Comparison of ENCODE assay signal across 34 cellular contexts in genomic region chr14:31492759-31493498, GRCh38. TPM values are rescaled to one million over a fixed set of nuclear protein-coding genes. Genes with fewer than 3 reads are reported as not detected.
DNase-seq lines count a peak whose midpoint lies in the region; ATAC-seq, FAIRE-seq and TF ChIP-seq lines count a peak whose summit lies in the region.
"Had no signal": no experiment of that assay in that cellular context is flagged by ENCODE, and none has a peak within 500 bp of the region (broad histone marks: within the 10 kb centered on the region; RNA-seq: fewer than 3 reads in every experiment).

No MANE protein-coding gene starts in this region.

- TF ChIP-seq RAD21 in HepG2 (CRISPR knock-in tag; IDR thresholded peaks at IDR 0.05), result no peak

- TF ChIP-seq EP300 in HepG2 (IDR thresholded peaks at IDR 0.05; ENCODE audit: low read depth in 2 of 2, low read length in 2 of 2), result no peak
- no peak for TF ChIP-seq EP300 in HepG2 (CRISPR knock-in tag; IDR thresholded peaks at IDR 0.05; ENCODE audit: borderline replicate concordance)
- no peak for TF ChIP-seq EP300 in transverse colon (IDR thresholded peaks at IDR 0.05; ENCODE audit: low read depth)

- intact Hi-C loops in HepG2 (cut with micrococcal nuclease; ENCODE audit: unreplicated experiment) (no loop called here), right lobe of liver (cut with DNase I) (no loop called here), PC-3 (cut with micrococcal nuclease) (no loop called here), transverse colon (cut with DNase I; ENCODE audit: low total_unique reads) (no loop called here), thyroid gland (cut with DNase I) (no loop called here)

- FAIRE-seq in HepG2 (lab: Jason Lieb, UNC), result no peak
- FAIRE-seq: A204.1, G401.6, TTC549 had no signal

- H2AFZ ChIP-seq in HepG2 (ENCODE audit: low read length) (no peak overlapping the region), PC-3 (ENCODE audit: low read length) (peak overlapping the region; percentile 65; the same call in 1 of the 2 replicates)

- H3K27ac ChIP-seq in HepG2 (ENCODE audit: extremely low read length, insufficient read depth, low read length) (no peak overlapping the region), right lobe of liver (no peak overlapping the region), PC-3 (ENCODE audit: low read length) (0 out of 2 replicates have a peak overlapping the region, but pooled peaks have one; percentile 9), transverse colon (no peak overlapping the region), thyroid gland (no peak overlapping the region), brain microvascular endothelial cell (no peak overlapping the region)
- H3K27ac ChIP-seq: dorsolateral prefrontal cortex, gastroesophageal sphincter, ovary had no signal

- POLR2A ChIA-PET in HepG2 (lab: Yijun Ruan, JAX), result no interaction called here
- POLR2A ChIA-PET in PC-3 (lab: Charles Lee; ENCODE audit: unreplicated experiment), result no interaction called here

- H3K9me3 ChIP-seq in HepG2 (ENCODE audit: low read length) (no peaks in the 10 kb centered on the region), right lobe of liver (no peaks in the 10 kb centered on the region), PC-3 (ENCODE audit: low read length) (no peaks in the 10 kb centered on the region), transverse colon (no peaks in the 10 kb centered on the region), thyroid gland (no peaks in the 10 kb centered on the region)
- H3K9me3 ChIP-seq: gastroesophageal sphincter had no signal

- H3K9ac ChIP-seq in HepG2 (ENCODE audit: insufficient read depth, low read depth, low read length) (no peak overlapping the region), PC-3 (ENCODE audit: low read length) (no peak overlapping the region; the same call in 1 of the 2 replicates)

- BruUV-seq in HepG2 (replicated peaks; lab: Mats Ljungman, UMichigan), result no TSS peak
- no TSS peak for BruUV-seq in PC-3 (replicated peaks; lab: Mats Ljungman, UMichigan)

- CTCF ChIA-PET in HepG2 (lab: Yijun Ruan, JAX; ENCODE audit: low intra/inter-chr PET ratio, low total read pairs), result no interaction called here
- CTCF ChIA-PET in PC-3 (lab: Charles Lee), result no interaction called here

- H3K4me1 ChIP-seq in HepG2 (ENCODE audit: insufficient read depth, low read length) (no peaks in the 10 kb centered on the region), right lobe of liver (no peaks in the 10 kb centered on the region), PC-3 (ENCODE audit: insufficient read depth, low read length) (no peaks in the 10 kb centered on the region), transverse colon (no peaks in the 10 kb centered on the region), thyroid gland (no peaks in the 10 kb centered on the region)
- H3K4me1 ChIP-seq: gastroesophageal sphincter had no signal

- no peaks in the 10 kb centered on the region; a peak in 1 of 5 replicates for H3K27me3 ChIP-seq in HepG2 (ENCODE audit: control insufficient read depth in 1 of 2, insufficient read depth in 2 of 2, low read length in 2 of 2)
- no peaks in the 10 kb centered on the region for H3K27me3 ChIP-seq in right lobe of liver
- H3K27me3 ChIP-seq in PC-3 (ENCODE audit: low read length), result no peaks in the 10 kb centered on the region
- no peaks in the 10 kb centered on the region for H3K27me3 ChIP-seq in transverse colon
- no peaks in the 10 kb centered on the region for H3K27me3 ChIP-seq in thyroid gland
- no peaks in the 10 kb centered on the region for H3K27me3 ChIP-seq in brain microvascular endothelial cell (replicated peaks)
- H3K27me3 ChIP-seq: dorsolateral prefrontal cortex, gastroesophageal sphincter, ovary had no signal

- no peak for TF ChIP-seq CTCF in HepG2 (CRISPR knock-in tag; IDR thresholded peaks at IDR 0.05)
- TF ChIP-seq CTCF in right lobe of liver (IDR thresholded peaks at IDR 0.05), result no peak
- no peak for TF ChIP-seq CTCF in PC-3 (conservative IDR thresholded peaks at IDR 0.05; ENCODE audit: low read depth, low read length)
- TF ChIP-seq CTCF in transverse colon (IDR thresholded peaks at IDR 0.05), result no peak
- TF ChIP-seq CTCF in thyroid gland (IDR thresholded peaks at IDR 0.05), result no peak
- TF ChIP-seq CTCF in brain microvascular endothelial cell (IDR thresholded peaks at IDR 0.05; ENCODE audit: low read depth, low read length, missing control alignments), result no peak

- no peaks in the 10 kb centered on the region for H3K79me2 ChIP-seq in HepG2 (ENCODE audit: insufficient read depth, low read length)
- no peaks in the 10 kb centered on the region for H3K79me2 ChIP-seq in PC-3 (ENCODE audit: low read length)

- DNase-seq in HepG2 (ENCODE audit: low spot score) (no peak), right lobe of liver (no peak), PC-3 (peak; percentile 39), transverse colon (peak; percentile 8), thyroid gland (no peak), brain microvascular endothelial cell (no peak)
- DNase-seq: activated CD4-positive, alpha-beta memory T cell treated with anti-CD3 and anti-CD28 coated beads, Interleukin-2, amount 10 ng/mL, durations not matched to agents 7 days and 5 days; activated CD4-positive, alpha-beta T cell treated with anti-CD3 and anti-CD28 coated beads for 1 hour; activated CD8-positive, alpha-beta memory T cell treated with anti-CD3 and anti-CD28 coated beads, Interleukin-2, amount 50 U/mL, for 4 hours; activated naive CD4-positive, alpha-beta T cell treated with anti-CD3 and anti-CD28 coated beads for 36 hours; AML-193; dorsolateral prefrontal cortex; HCEC 1CT; left cardiac atrium; NCI-H1092 treated with DMSO at 0.1 percent for 48 hours; NCI-H1694 treated with DMSO at 0.1 percent for 48 hours; NCI-H446 treated with DMSO at 0.1 percent for 48 hours; nephron progenitor cell; ovary; Right ventricle myocardium superior had no signal

- ATAC-seq in HepG2 (peak; percentile 52), right lobe of liver (no peak), PC-3 (no peak; the same call in 1 of the 2 replicates), esophagus mucosa (peak; percentile 85), HG02840 (IDR thresholded peaks at IDR 0.05; ENCODE audit: low FRiP score, unreplicated experiment) (no peak)
- ATAC-seq: gastroesophageal sphincter; left cardiac atrium; SK-N-SH treated with all-trans-retinoic acid at 6 μM for 48 hours; stimulated activated effector memory CD8-positive, alpha-beta T cell treated with anti-CD3 and anti-CD28 coated beads, Interleukin-12 subunit alpha, Interleukin-12 subunit beta, amount 100 ng/mL, for 72 hours had no signal

- H3K9me2 ChIP-seq in PC-3 (replicated peaks; ENCODE audit: low read length), result no peaks in the 10 kb centered on the region

- H3K4me2 ChIP-seq in HepG2 (ENCODE audit: low read depth, low read length) (no peak overlapping the region), PC-3 (ENCODE audit: low read length) (no peak overlapping the region)

- H3K4me3 ChIP-seq in HepG2 (replicated peaks in 1 of 3; ENCODE audit: insufficient read depth in 1 of 3, low read depth in 2 of 3, low read length in 3 of 3), result no peak overlapping the region
- no peak overlapping the region for H3K4me3 ChIP-seq in right lobe of liver
- no peak overlapping the region for H3K4me3 ChIP-seq in PC-3 (ENCODE audit: low read length)
- H3K4me3 ChIP-seq in transverse colon, result no peak overlapping the region
- H3K4me3 ChIP-seq in thyroid gland (replicated peaks in 1 of 3), result no peak overlapping the region
- no peak overlapping the region for H3K4me3 ChIP-seq in brain microvascular endothelial cell (ENCODE audit: low read depth, low read length)
- H3K4me3 ChIP-seq: dorsolateral prefrontal cortex, gastroesophageal sphincter, ovary had no signal

- 40% methylated on average over 8 of the region's 8 CpGs for WGBS in HepG2 (ENCODE audit: low lambda C conversion rate)
- 65% methylated on average over 3 of the region's 8 CpGs for WGBS in right lobe of liver (ENCODE audit: insufficient coverage, low coverage, low lambda C conversion rate, missing lambda C conversion rate)
- WGBS in transverse colon (ENCODE audit: low coverage in 1 of 2), 2 donors, result 87% methylated on average over 8 of the region's 8 CpGs; no CpG with 5 or more reads in 1 of the 2 donors
- 90 to 96% methylated on average over 8 of the region's 8 CpGs for WGBS in thyroid gland, 2 donors

- TF ChIP-seq POLR2A in HepG2 (IDR thresholded peaks at IDR 0.05; ENCODE audit: insufficient read depth in 1 of 2, low read depth in 2 of 2, low read length in 2 of 2), result no peak
- TF ChIP-seq POLR2A in right lobe of liver (IDR thresholded peaks at IDR 0.05), result no peak
- no peak for TF ChIP-seq POLR2A in transverse colon (IDR thresholded peaks at IDR 0.05)
- TF ChIP-seq POLR2A in thyroid gland (IDR thresholded peaks at IDR 0.05), result no peak

- in situ Hi-C loops in HepG2 (cut with HindIII; ENCODE audit: extremely low pct_ligation_motif_present, low pct_unique_long_range_greater_than_20kb) (no loop called here), transverse colon (cut with MboI; ENCODE audit: low pct_ligation_motif_present in 1 of 4, low pct_unique_long_range_greater_than_20kb in 1 of 4, low sequenced_read_pairs in 3 of 4) (no loop called here), brain microvascular endothelial cell (cut with HindIII; ENCODE audit: low pct_ligation_motif_present, low sequenced_read_pairs) (no loop called here)

- no peaks in the 10 kb centered on the region for H3F3A ChIP-seq in PC-3 (ENCODE audit: low read length, unreplicated experiment)

- no peaks in the 10 kb centered on the region for H4K20me1 ChIP-seq in HepG2 (ENCODE audit: insufficient read depth, low read length)
- H4K20me1 ChIP-seq in PC-3 (ENCODE audit: low read length), result no peaks in the 10 kb centered on the region

- H3K36me3 ChIP-seq in HepG2 (replicated peaks in 1 of 2; ENCODE audit: control insufficient read depth in 1 of 2, insufficient read depth in 2 of 2, low read length in 2 of 2) (no peaks in the 10 kb centered on the region), right lobe of liver (no peaks in the 10 kb centered on the region), PC-3 (ENCODE audit: low read depth, low read length) (no peaks in the 10 kb centered on the region), transverse colon (no peaks in the 10 kb centered on the region), thyroid gland (no peaks in the 10 kb centered on the region), brain microvascular endothelial cell (replicated peaks) (no peaks in the 10 kb centered on the region)
- H3K36me3 ChIP-seq: gastroesophageal sphincter, ovary had no signal

RNA-seq across cellular contexts. Expression of gene GPR33, which starts 5.1 kb away (rescaled TPM):
- total RNA-seq in HepG2 (2016; rRNA removed; fragmentation: Illumina TruSeq; extraction: Trizol) (not detected in 2 replicates), right lobe of liver (not detected), PC-3 (2014; rRNA removed) (not detected in 2 replicates), esophagus mucosa (not detected), transverse colon (not detected), thyroid gland (not detected)
- total RNA-seq in HepG2 (2016; cell fraction: cytosol; rRNA removed; fragmentation: Illumina TruSeq; extraction: Trizol; ENCODE audit: low read depth), result not detected in 2 replicates
- total RNA-seq in HepG2 (2016; cell fraction: insoluble cytoplasmic fraction; rRNA removed; fragmentation: Illumina TruSeq; extraction: Trizol), result not detected in 2 replicates
- not detected in 2 replicates for total RNA-seq in HepG2 (2016; cell fraction: membrane; rRNA removed; fragmentation: Illumina TruSeq; extraction: Trizol)
- total RNA-seq in HepG2 (2016; cell fraction: nucleus; rRNA removed; fragmentation: Illumina TruSeq; extraction: Trizol), result not detected in 2 replicates
- not detected in 2 replicates for polyA plus RNA-seq in HepG2 (2011; rRNA removed)
- not detected in 2 replicates for polyA plus RNA-seq in HepG2 (2011; cell fraction: cytosol; rRNA removed)
- polyA plus RNA-seq in HepG2 (2011; cell fraction: nucleus; rRNA removed), result not detected in 2 replicates
- polyA plus RNA-seq in HepG2 (2012), result not detected in 2 replicates
- polyA plus RNA-seq in HepG2 (2016; cell fraction: cytosol; fragmentation: Illumina TruSeq; extraction: Trizol; ENCODE audit: low read depth), result not detected in 2 replicates
- polyA plus RNA-seq in HepG2 (2016; cell fraction: insoluble cytoplasmic fraction; fragmentation: Illumina TruSeq; extraction: Trizol; ENCODE audit: low read depth), result not detected in 2 replicates
- polyA plus RNA-seq in HepG2 (2016; cell fraction: membrane; fragmentation: Illumina TruSeq; extraction: Trizol; ENCODE audit: low read depth), result not detected in 2 replicates
- not detected in 2 replicates for polyA plus RNA-seq in HepG2 (2016; cell fraction: nucleus; fragmentation: Illumina TruSeq; extraction: Trizol; ENCODE audit: insufficient read depth, low read depth)
- not detected in 2 replicates for polyA minus RNA-seq in HepG2 (2011; rRNA and poly(A)+ RNA removed; ENCODE audit: low replicate concordance)
- polyA minus RNA-seq in HepG2 (2011; cell fraction: cytosol; rRNA and poly(A)+ RNA removed), result not detected in 2 replicates
- not detected in 2 replicates for polyA minus RNA-seq in HepG2 (2011; cell fraction: nucleus; rRNA and poly(A)+ RNA removed)
- total RNA-seq: activated CD4-positive, alpha-beta memory T cell treated with anti-CD3 and anti-CD28 coated beads, Interleukin-2, amount 10 ng/mL, durations not matched to agents 7 days and 5 days; activated naive CD4-positive, alpha-beta T cell treated with anti-CD3 and anti-CD28 coated beads for 36 hours; activated T-helper 1 cell treated with anti-CD3 and anti-CD28 coated beads, Interleukin-12 subunit alpha, Interleukin-12 subunit beta, Interleukin-2, Interleukin-4 antibody, amounts not matched to agents 30 ng/mL and 10 ng/mL and 1 ng/mL, durations not matched to agents 14 hours and 24 hours and 36 hours; chondrocyte; dorsolateral prefrontal cortex; fibroblast of lung; gastroesophageal sphincter; left cardiac atrium; lung microvascular endothelial cell; ovary; Right ventricle myocardium superior; temporal lobe; urinary bladder had no signal
- polyA plus RNA-seq: fibroblast of lung, ovary, urinary bladder had no signal

RNA-seq across cellular contexts. Expression of gene DTD2, which starts 35.6 kb away (rescaled TPM):
- total RNA-seq in HepG2 (2016; rRNA removed; fragmentation: Illumina TruSeq; extraction: Trizol), result 49.8 and 68.8 TPM in 2 replicates
- 29.9 and 37.9 TPM in 2 replicates for total RNA-seq in HepG2 (2016; cell fraction: cytosol; rRNA removed; fragmentation: Illumina TruSeq; extraction: Trizol; ENCODE audit: low read depth)
- total RNA-seq in HepG2 (2016; cell fraction: insoluble cytoplasmic fraction; rRNA removed; fragmentation: Illumina TruSeq; extraction: Trizol), result 53.1 and 63.5 TPM in 2 replicates
- 110 and 116 TPM in 2 replicates for total RNA-seq in HepG2 (2016; cell fraction: membrane; rRNA removed; fragmentation: Illumina TruSeq; extraction: Trizol)
- 23.2 and 25.1 TPM in 2 replicates for total RNA-seq in HepG2 (2016; cell fraction: nucleus; rRNA removed; fragmentation: Illumina TruSeq; extraction: Trizol)
- 22.3 and 22.5 TPM in 2 replicates for polyA plus RNA-seq in HepG2 (2011; rRNA removed)
- polyA plus RNA-seq in HepG2 (2011; cell fraction: cytosol; rRNA removed), result 29.0 and 29.5 TPM in 2 replicates
- 12.9 and 15.9 TPM in 2 replicates for polyA plus RNA-seq in HepG2 (2011; cell fraction: nucleus; rRNA removed)
- 22.3 and 30.1 TPM in 2 replicates for polyA plus RNA-seq in HepG2 (2012)
- polyA plus RNA-seq in HepG2 (2016; cell fraction: cytosol; fragmentation: Illumina TruSeq; extraction: Trizol; ENCODE audit: low read depth), result 23.7 and 37.0 TPM in 2 replicates
- 61.0 and 63.9 TPM in 2 replicates for polyA plus RNA-seq in HepG2 (2016; cell fraction: insoluble cytoplasmic fraction; fragmentation: Illumina TruSeq; extraction: Trizol; ENCODE audit: low read depth)
- polyA plus RNA-seq in HepG2 (2016; cell fraction: membrane; fragmentation: Illumina TruSeq; extraction: Trizol; ENCODE audit: low read depth), result 76.4 and 78.9 TPM in 2 replicates
- 28.5 and 28.7 TPM in 2 replicates for polyA plus RNA-seq in HepG2 (2016; cell fraction: nucleus; fragmentation: Illumina TruSeq; extraction: Trizol; ENCODE audit: insufficient read depth, low read depth)
- 7.0 and 35.4 TPM in 2 replicates for polyA minus RNA-seq in HepG2 (2011; rRNA and poly(A)+ RNA removed; ENCODE audit: low replicate concordance)
- polyA minus RNA-seq in HepG2 (2011; cell fraction: cytosol; rRNA and poly(A)+ RNA removed), result 28.0 and 32.8 TPM in 2 replicates
- 26.9 and 32.9 TPM in 2 replicates for polyA minus RNA-seq in HepG2 (2011; cell fraction: nucleus; rRNA and poly(A)+ RNA removed)
- 10 to 100 TPM in 4 of 6 experiments, 1 to 10 TPM in 2; 8.1 to 20.0 (median 11.8) TPM for total RNA-seq in right lobe of liver
- 35.9 and 36.8 TPM in 2 replicates for total RNA-seq in PC-3 (2014; rRNA removed)
- 23.2 TPM for total RNA-seq in esophagus mucosa
- 10 to 100 TPM in 3 of 4 donors, 1 to 10 TPM in 1; 7.5 to 62.7 (median 25.9) TPM for total RNA-seq in transverse colon
- total RNA-seq in thyroid gland, result 10 to 100 TPM; 32.7 to 50.2 (median 42.0) TPM

Comparison
In these comparisons a context has a peak if more than half of its experiments do, and no peak if none do; other contexts are left out.
1. ATAC-seq: peak in HepG2 (single experiment) and esophagus mucosa (single experiment); none in right lobe of liver (0 of 4), PC-3 (single experiment) and HG02840 (single experiment).
2. DNase-seq: peak in PC-3 (single experiment) and transverse colon (single experiment); none in HepG2 (single experiment), right lobe of liver (0 of 3), thyroid gland (0 of 2) and brain microvascular endothelial cell (single experiment).